In the genomic region with DNA sequence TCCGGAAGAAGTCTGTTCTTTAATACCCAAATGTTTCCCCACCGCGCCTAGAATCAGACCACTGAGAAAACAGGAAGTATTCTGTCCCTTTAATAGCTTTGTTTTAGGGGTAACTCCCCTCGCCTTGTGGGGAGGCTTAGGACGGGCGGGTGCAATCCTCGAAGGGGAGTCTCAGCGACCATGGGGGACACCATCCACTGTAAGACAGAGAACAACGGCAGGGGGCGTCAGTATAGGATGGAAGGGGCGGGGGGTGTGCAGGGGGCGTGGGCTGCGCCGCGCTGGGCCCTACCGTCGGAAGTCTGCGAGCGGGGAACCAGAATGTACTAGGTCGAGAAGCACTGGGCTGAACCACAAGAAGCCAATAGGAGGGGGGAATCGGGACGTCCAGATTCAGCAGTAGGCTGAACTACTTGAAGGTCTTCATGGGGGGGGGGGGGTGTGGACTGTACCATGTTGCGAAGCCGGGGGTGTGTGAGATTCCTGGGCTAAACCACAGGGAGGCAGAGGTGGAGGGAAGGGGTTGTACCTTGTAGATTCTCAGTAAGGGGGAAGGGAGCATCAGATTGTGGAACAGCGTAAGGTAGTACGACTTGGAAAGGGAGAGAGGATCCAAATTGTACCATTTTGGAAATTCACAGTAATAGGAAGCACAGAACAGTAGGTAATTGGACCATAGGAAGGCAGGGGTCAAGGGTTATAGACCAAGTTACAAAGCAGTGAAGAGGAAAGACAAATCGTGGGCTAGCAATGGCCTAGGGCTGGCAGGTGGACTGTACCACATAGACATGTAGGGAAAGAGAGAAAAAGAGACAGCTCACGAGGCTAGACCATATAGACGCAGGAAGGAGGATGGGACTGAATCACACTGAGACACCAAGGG, we compare ENCODE assay signal across 8 cellular contexts. TPM values are rescaled to one million over a fixed set of nuclear protein-coding genes. Genes with fewer than 3 reads are reported as not detected.
DNase-seq lines count a peak whose midpoint lies in the region; ATAC-seq, FAIRE-seq and TF ChIP-seq lines count a peak whose summit lies in the region.

No MANE protein-coding gene starts in this region.

- peak overlapping the region; percentile 42 for H3K4me3 ChIP-seq in KMS-11 (IDR thresholded peaks at IDR 0.05; ENCODE audit: insufficient read depth, low read depth, low read length)
- peak overlapping the region; percentile 70 to 91 (median 78) for H3K4me3 ChIP-seq in Peyer's patch
- H3K4me3 ChIP-seq in fibroblast of mammary gland (ENCODE audit: control insufficient read depth, low read depth, low read length) = peak overlapping the region; percentile 50
- H3K4me3 ChIP-seq in subcutaneous abdominal adipose tissue (ENCODE audit: low read depth in 1 of 5, low read length in 5 of 5) = peak overlapping the region; percentile 70 to 90 (median 83)

- TF ChIP-seq CTCF in D721Med (IDR thresholded peaks at IDR 0.05; ENCODE audit: insufficient read depth, missing control alignments) = peak; percentile 5
- peak; percentile 53 for TF ChIP-seq CTCF in KMS-11 (conservative IDR thresholded peaks at IDR 0.05; ENCODE audit: low read depth, low read length)
- TF ChIP-seq CTCF in Peyer's patch (IDR thresholded peaks at IDR 0.05) = no peak
- TF ChIP-seq CTCF in fibroblast of mammary gland (conservative IDR thresholded peaks at IDR 0.05; ENCODE audit: control insufficient read depth, insufficient read depth, low read depth, low read length) = no peak
- no peak for TF ChIP-seq CTCF in natural killer cell (IDR thresholded peaks at IDR 0.05)

- FAIRE-seq in D721Med (lab: Jason Lieb, UNC) = no peak

- H3K27ac ChIP-seq in KMS-11 (peak overlapping the region; percentile 79), Peyer's patch (peak overlapping the region; percentile 96 to 98 (median 96)), subcutaneous abdominal adipose tissue (ENCODE audit: low read depth, low read length) (peak overlapping the region; percentile 91)

- H3K9me3 ChIP-seq in Peyer's patch (no peaks in the 10 kb centered on the region), subcutaneous abdominal adipose tissue (ENCODE audit: control insufficient read depth in 5 of 5, low read length in 5 of 5) (no peaks in the 10 kb centered on the region)

- H3K4me1 Mint-ChIP-seq in activated T-helper 2 cell treated with anti-CD3 and anti-CD28 coated beads, Interferon-gamma antibody, Interleukin-2, Interleukin-4, amounts not matched to agents 10 μg/mL and 5 μg/mL and 100 μg/mL, durations not matched to agents 14 hours and 24 hours and 36 hours (ENCODE audit: low read depth) = peaks cover 29% of the 10 kb centered on the region
- H3K4me1 Mint-ChIP-seq in natural killer cell = peaks cover 39 to 51% of the 10 kb centered on the region in 2 donors

- H3K36me3 ChIP-seq in KMS-11 (ENCODE audit: insufficient read depth) (no peaks in the 10 kb centered on the region), Peyer's patch (no peaks in the 10 kb centered on the region), subcutaneous abdominal adipose tissue (ENCODE audit: control insufficient read depth in 5 of 5, insufficient read depth in 5 of 5, low read length in 5 of 5) (no peaks in the 10 kb centered on the region)

- no peaks in the 10 kb centered on the region for H3K79me2 ChIP-seq in KMS-11 (ENCODE audit: insufficient read depth, low read depth)

- peak; percentile 52 to 70 for TF ChIP-seq POLR2A in Peyer's patch (IDR thresholded peaks at IDR 0.05)

- peak overlapping the region; percentile 83 for H3K4me3 Mint-ChIP-seq in activated T-helper 2 cell treated with anti-CD3 and anti-CD28 coated beads, Interferon-gamma antibody, Interleukin-2, Interleukin-4, amounts not matched to agents 10 μg/mL and 5 μg/mL and 100 μg/mL, durations not matched to agents 14 hours and 24 hours and 36 hours (ENCODE audit: low read depth)
- H3K4me3 Mint-ChIP-seq in natural killer cell = peak overlapping the region; percentile 95

- H3K9me3 Mint-ChIP-seq in activated T-helper 2 cell treated with anti-CD3 and anti-CD28 coated beads, Interferon-gamma antibody, Interleukin-2, Interleukin-4, amounts not matched to agents 10 μg/mL and 5 μg/mL and 100 μg/mL, durations not matched to agents 14 hours and 24 hours and 36 hours = no peaks in the 10 kb centered on the region
- peaks cover 0 to 4% of the 10 kb centered on the region in 2 donors for H3K9me3 Mint-ChIP-seq in natural killer cell

- DNase-seq in D721Med (ENCODE audit: insufficient read length, low spot score) (peak; percentile 67), Peyer's patch (peak; percentile 78 to 94 (median 86)), fibroblast of mammary gland (ENCODE audit: low read depth) (peak; percentile 91), natural killer cell (peak; percentile 77)
- peak; percentile 81 for DNase-seq in activated T-helper 2 cell treated with anti-CD3 and anti-CD28 coated beads, Interferon-gamma antibody, Interleukin-2, Interleukin-4, amounts not matched to agents 10 μg/mL and 5 μg/mL and 100 μg/mL, durations not matched to agents 14 hours and 24 hours and 36 hours (ENCODE audit: low spot score)

- no peaks in the 10 kb centered on the region for H4K20me1 ChIP-seq in KMS-11 (ENCODE audit: insufficient read depth)

- H3K9ac ChIP-seq in KMS-11 (peak overlapping the region; percentile 74), subcutaneous abdominal adipose tissue (ENCODE audit: low read length in 5 of 5) (peak overlapping the region; percentile 59 to 84 (median 77))

- no peaks in the 10 kb centered on the region for H3K36me3 Mint-ChIP-seq in activated T-helper 2 cell treated with anti-CD3 and anti-CD28 coated beads, Interferon-gamma antibody, Interleukin-2, Interleukin-4, amounts not matched to agents 10 μg/mL and 5 μg/mL and 100 μg/mL, durations not matched to agents 14 hours and 24 hours and 36 hours (ENCODE audit: low read depth)
- H3K36me3 Mint-ChIP-seq in natural killer cell = no peaks in the 10 kb centered on the region

- H2AFZ ChIP-seq in KMS-11 (ENCODE audit: low read depth) = peak overlapping the region; percentile 79; the same call in 1 of the 2 replicates

- peak overlapping the region; percentile 98 for H3K27ac Mint-ChIP-seq in activated T-helper 2 cell treated with anti-CD3 and anti-CD28 coated beads, Interferon-gamma antibody, Interleukin-2, Interleukin-4, amounts not matched to agents 10 μg/mL and 5 μg/mL and 100 μg/mL, durations not matched to agents 14 hours and 24 hours and 36 hours
- peak overlapping the region; percentile 99 for H3K27ac Mint-ChIP-seq in natural killer cell

- peaks cover 4% of the 10 kb centered on the region for H3K27me3 Mint-ChIP-seq in activated T-helper 2 cell treated with anti-CD3 and anti-CD28 coated beads, Interferon-gamma antibody, Interleukin-2, Interleukin-4, amounts not matched to agents 10 μg/mL and 5 μg/mL and 100 μg/mL, durations not matched to agents 14 hours and 24 hours and 36 hours (ENCODE audit: low read depth)
- H3K27me3 Mint-ChIP-seq in natural killer cell (ENCODE audit: low read depth in 2 of 2) = no peaks in the 10 kb centered on the region

- peak overlapping the region; percentile 80 for H3K4me2 ChIP-seq in KMS-11

- intact Hi-C loops in activated T-helper 2 cell treated with anti-CD3 and anti-CD28 coated beads, Interferon-gamma antibody, Interleukin-2, Interleukin-4, amounts not matched to agents 10 μg/mL and 5 μg/mL and 100 μg/mL, durations not matched to agents 14 hours and 24 hours and 36 hours (cut with micrococcal nuclease) = loop anchor here (1.0 to 10.0 kb wide), 4 partner anchors 8 to 479 kb away; a partner anchor contains a TSS
- intact Hi-C loops in natural killer cell (cut with micrococcal nuclease) = loop anchor here (1.0 to 10.0 kb wide), 8 partner anchors 8 to 1004 kb away; a partner anchor contains a TSS

- H3K4me1 ChIP-seq in KMS-11 (ENCODE audit: low read depth, poor library complexity, severe bottlenecking) = peaks cover 35% of the 10 kb centered on the region
- H3K4me1 ChIP-seq in Peyer's patch = peaks cover 6 to 33% (median 14%) of the 10 kb centered on the region in 4 donors
- peaks cover 14 to 52% (median 47%) of the 10 kb centered on the region in 5 donors for H3K4me1 ChIP-seq in subcutaneous abdominal adipose tissue (ENCODE audit: control insufficient read depth in 5 of 5, insufficient read depth in 5 of 5, low read length in 5 of 5)

- ATAC-seq in GM21529 (IDR thresholded peaks at IDR 0.05; ENCODE audit: unreplicated experiment) (peak; percentile 10), natural killer cell (peak; percentile 46 to 67 (median 50))

- H3K27me3 ChIP-seq in KMS-11 (ENCODE audit: insufficient read depth, low read depth) (peaks cover 9% of the 10 kb centered on the region; the same call in 1 of the 2 replicates), Peyer's patch (no peaks in the 10 kb centered on the region), subcutaneous abdominal adipose tissue (ENCODE audit: control insufficient read depth in 5 of 5, insufficient read depth in 4 of 5, low read length in 5 of 5) (no peaks in the 10 kb centered on the region)

RNA-seq across cellular contexts. Expression of a gene that starts 1.0 kb away (rescaled TPM):
- 10 to 100 TPM in 3 of 4 donors, 1 to 10 TPM in 1; 9.9 to 51.5 (median 35.8) TPM for total RNA-seq in Peyer's patch
- 7.3 and 7.9 TPM in 2 replicates for total RNA-seq in activated T-helper 2 cell treated with anti-CD3 and anti-CD28 coated beads, Interferon-gamma antibody, Interleukin-2, Interleukin-4, amounts not matched to agents 10 μg/mL and 5 μg/mL and 100 μg/mL, durations not matched to agents 14 hours and 24 hours and 36 hours
- 10 to 100 TPM; 16.4 to 31.2 (median 24.3) TPM for total RNA-seq in natural killer cell

RNA-seq across cellular contexts. Expression of a gene that starts 7.8 kb away (rescaled TPM):
- total RNA-seq in Peyer's patch (1 to 10 TPM in 3 of 4 donors, under 1 TPM in 1; 0.70 to 8.3 (median 2.1) TPM), natural killer cell (10 to 100 TPM in 2 of 3 donors, 1 to 10 TPM in 1; 9.2 to 11.9 (median 11.0) TPM)
- 5.4 and 6.5 TPM in 2 replicates for total RNA-seq in activated T-helper 2 cell treated with anti-CD3 and anti-CD28 coated beads, Interferon-gamma antibody, Interleukin-2, Interleukin-4, amounts not matched to agents 10 μg/mL and 5 μg/mL and 100 μg/mL, durations not matched to agents 14 hours and 24 hours and 36 hours

RNA-seq across cellular contexts. Expression of a gene that starts 18.9 kb away (rescaled TPM):
- total RNA-seq in Peyer's patch = 100 to 1,000 TPM in 2 of 4 donors, 10 to 100 TPM in 2; 34.7 to 121 (median 96.7) TPM
- 34.3 and 35.0 TPM in 2 replicates for total RNA-seq in activated T-helper 2 cell treated with anti-CD3 and anti-CD28 coated beads, Interferon-gamma antibody, Interleukin-2, Interleukin-4, amounts not matched to agents 10 μg/mL and 5 μg/mL and 100 μg/mL, durations not matched to agents 14 hours and 24 hours and 36 hours
- total RNA-seq in natural killer cell = 10 to 100 TPM; 18.6 to 28.3 (median 23.2) TPM

RNA-seq across cellular contexts. Expression of a gene that starts 19.2 kb away (rescaled TPM):
- 1,000 to 10,000 TPM; 1,077 to 1,595 (median 1,505) TPM for total RNA-seq in Peyer's patch
- total RNA-seq in activated T-helper 2 cell treated with anti-CD3 and anti-CD28 coated beads, Interferon-gamma antibody, Interleukin-2, Interleukin-4, amounts not matched to agents 10 μg/mL and 5 μg/mL and 100 μg/mL, durations not matched to agents 14 hours and 24 hours and 36 hours = 1,853 and 1,861 TPM in 2 replicates
- 1,000 to 10,000 TPM in 2 of 3 donors, 100 to 1,000 TPM in 1; 900 to 1,086 (median 1,066) TPM for total RNA-seq in natural killer cell

RNA-seq across cellular contexts. Expression of a gene that starts 23.3 kb away (rescaled TPM):
- total RNA-seq in Peyer's patch (100 to 1,000 TPM in 3 of 4 donors, 10 to 100 TPM in 1; 58.6 to 203 (median 130) TPM), natural killer cell (1 to 10 TPM in 2 of 3 donors, under 1 TPM in 1; 0.70 to 1.3 (median 1.1) TPM)
- total RNA-seq in activated T-helper 2 cell treated with anti-CD3 and anti-CD28 coated beads, Interferon-gamma antibody, Interleukin-2, Interleukin-4, amounts not matched to agents 10 μg/mL and 5 μg/mL and 100 μg/mL, durations not matched to agents 14 hours and 24 hours and 36 hours = 4.3 and 6.4 TPM in 2 replicates

Comparison
In these comparisons a context has a peak if more than half of its experiments do, and no peak if none do; other contexts are left out.
1. Peak in every context shown above with its lines: DNase-seq, ATAC-seq, H3K4me3 ChIP-seq and H3K27ac ChIP-seq.
2. CTCF ChIP-seq: peak in D721Med (single experiment) and KMS-11 (single experiment); none in Peyer's patch (0 of 6), fibroblast of mammary gland (single experiment) and natural killer cell (single experiment).